In genomic region chr7:7919449-7919945, GRCh38 we compare ENCODE assay signal across 23 cellular contexts. TPM values are rescaled to one million over a fixed set of nuclear protein-coding genes. Genes with fewer than 3 reads are reported as not detected.
A peak's percentile ranks its signal among the peaks of the same experiment; 100 is the strongest.
DNase-seq lines count a peak whose midpoint lies in the region; ATAC-seq and TF ChIP-seq lines count a peak whose summit lies in the region.
"Had no signal": no experiment of that assay in that cellular context is flagged by ENCODE, and none has a peak within 500 bp of the region (broad histone marks: within the 10 kb centered on the region; RNA-seq: fewer than 3 reads in every experiment).

No MANE protein-coding gene starts in this region.

- peak overlapping the region; percentile 48 for H3K4me3 Mint-ChIP-seq in activated B cell treated with CpG ODN at 0.5 μM for 24 hours
- H3K4me3 Mint-ChIP-seq: activated CD8-positive, alpha-beta T cell treated with anti-CD3 and anti-CD28 coated beads, Interleukin-2, amount 10 ng/mL, durations not matched to agents 7 days and 5 days; activated T-cell treated with anti-CD3 and anti-CD28 coated beads, Interleukin-2, amount 50 U/mL, for 4 hours had no signal

- H3K9me3 ChIP-seq in transverse colon, result no peaks in the 10 kb centered on the region
- H3K9me3 ChIP-seq: BE2C, gastroesophageal sphincter, spleen, upper lobe of right lung had no signal

- TF ChIP-seq CTCF in activated B cell treated with CpG ODN at 0.5 μM for 24 hours (IDR thresholded peaks at IDR 0.05), result no peak
- no peak for TF ChIP-seq CTCF in transverse colon (IDR thresholded peaks at IDR 0.05)

- ATAC-seq in GM18870 (IDR thresholded peaks at IDR 0.05; ENCODE audit: unreplicated experiment) (peak; percentile 47), HG02852 (IDR thresholded peaks at IDR 0.05; ENCODE audit: unreplicated experiment) (peak; percentile 33), activated B cell treated with CpG ODN at 0.5 μM for 24 hours (ENCODE audit: low read depth) (no peak), HG03354 (IDR thresholded peaks at IDR 0.05; ENCODE audit: poor library complexity, severe bottlenecking, unreplicated experiment) (no peak), GM19351 (IDR thresholded peaks at IDR 0.05; ENCODE audit: unreplicated experiment) (no peak)
- ATAC-seq: activated CD8-positive, alpha-beta T cell treated with anti-CD3 and anti-CD28 coated beads, Interleukin-2, amount 10 ng/mL, durations not matched to agents 7 days and 5 days; activated T-cell treated with anti-CD3 and anti-CD28 coated beads, Interleukin-2, amount 50 U/mL, for 4 hours; gastroesophageal sphincter; HCT116 had no signal

- in situ Hi-C loops in transverse colon (cut with MboI; ENCODE audit: low pct_ligation_motif_present in 1 of 4, low pct_unique_long_range_greater_than_20kb in 1 of 4, low sequenced_read_pairs in 3 of 4), result no loop called here

- peaks cover 59% of the 10 kb centered on the region for H3K4me1 Mint-ChIP-seq in activated B cell treated with CpG ODN at 0.5 μM for 24 hours

- WGBS in transverse colon (ENCODE audit: low coverage in 1 of 2), 2 donors, result 53 to 60% methylated on average over 2 of the region's 2 CpGs

- H3K27ac ChIP-seq in transverse colon, result peak overlapping the region; percentile 49 to 65 (median 58)
- H3K27ac ChIP-seq: gastroesophageal sphincter, upper lobe of right lung had no signal

- POLR2A ChIA-PET in activated B cell treated with CpG ODN at 0.5 μM for 24 hours (lab: Charles Lee), result interaction anchor here (1.0 to 2.3 kb wide), 4 partner anchors 25 to 737 kb away, joined by 3 to 19 read pairs (median 8); partner anchors contain the start of genes C1GALT1 and GLCCI1

- no peak for DNase-seq in activated B cell treated with CpG ODN at 0.5 μM for 24 hours
- DNase-seq in transverse colon, result no peak
- no peak for DNase-seq in A172 (ENCODE audit: low spot score)
- DNase-seq: activated CD8-positive, alpha-beta T cell treated with anti-CD3 and anti-CD28 coated beads, Interleukin-2, amount 10 ng/mL, durations not matched to agents 7 days and 5 days; activated naive CD4-positive, alpha-beta T cell treated with anti-CD3 and anti-CD28 coated beads, Interleukin-2, amount 50 U/mL, for 16 hours; activated T-cell treated with anti-CD3 and anti-CD28 coated beads, Interleukin-2, amount 50 U/mL, for 4 hours; aorta; BE2C; effector CD4-positive, alpha-beta T cell; NCI-H1105 treated with DMSO at 0.1 percent for 48 hours; NCI-H2081 treated with DMSO at 0.1 percent for 48 hours; retina; RPMI8226; spleen; stimulated activated CD4-positive, alpha-beta T cell treated with anti-CD3 and anti-CD28 coated beads, Interleukin-4, amount 100 ng/mL, for 4 hours; T1000; upper lobe of right lung had no signal

- no peaks in the 10 kb centered on the region for H3K27me3 Mint-ChIP-seq in activated B cell treated with CpG ODN at 0.5 μM for 24 hours

- CTCF ChIA-PET in activated B cell treated with CpG ODN at 0.5 μM for 24 hours (lab: Charles Lee), result interaction anchor here (1.3 to 1.8 kb wide), 3 partner anchors 25 to 238 kb away, joined by 4 to 6 read pairs (median 5); no protein-coding TSS in a partner anchor

- no peak overlapping the region for H3K4me3 ChIP-seq in transverse colon
- H3K4me3 ChIP-seq: gastroesophageal sphincter, upper lobe of right lung had no signal

- H3K27ac Mint-ChIP-seq in activated B cell treated with CpG ODN at 0.5 μM for 24 hours, result peak overlapping the region; percentile 91
- H3K27ac Mint-ChIP-seq: activated CD8-positive, alpha-beta T cell treated with anti-CD3 and anti-CD28 coated beads, Interleukin-2, amount 10 ng/mL, durations not matched to agents 7 days and 5 days had no signal

- TF ChIP-seq EP300 in transverse colon (IDR thresholded peaks at IDR 0.05; ENCODE audit: low read depth), result no peak

- H3K9me3 Mint-ChIP-seq in activated B cell treated with CpG ODN at 0.5 μM for 24 hours, result no peaks in the 10 kb centered on the region
- H3K9me3 Mint-ChIP-seq: activated T-cell treated with anti-CD3 and anti-CD28 coated beads, Interleukin-2, amount 50 U/mL, for 4 hours had no signal

- no peaks in the 10 kb centered on the region for H3K36me3 Mint-ChIP-seq in activated B cell treated with CpG ODN at 0.5 μM for 24 hours (ENCODE audit: low read depth)

- no peaks in the 10 kb centered on the region for H3K27me3 ChIP-seq in transverse colon
- H3K27me3 ChIP-seq: BE2C, gastroesophageal sphincter, spleen, upper lobe of right lung had no signal

- intact Hi-C loops in activated B cell treated with CpG ODN at 0.5 μM for 24 hours (cut with micrococcal nuclease) (loop anchor here (2.0 kb wide), 1 partner anchor 213 kb away; no protein-coding TSS in a partner anchor), transverse colon (cut with DNase I; ENCODE audit: low total_unique reads) (no loop called here)

- peaks cover 6 to 35% (median 16%) of the 10 kb centered on the region in 4 donors for H3K4me1 ChIP-seq in transverse colon
- H3K4me1 ChIP-seq: BE2C, gastroesophageal sphincter, upper lobe of right lung had no signal

- H3K36me3 ChIP-seq in transverse colon, result no peaks in the 10 kb centered on the region
- H3K36me3 ChIP-seq: BE2C, gastroesophageal sphincter, spleen, upper lobe of right lung had no signal

- TF ChIP-seq POLR2A in transverse colon (IDR thresholded peaks at IDR 0.05), result no peak

RNA-seq across cellular contexts. Expression of gene GLCCI1, which starts 49.1 kb away (rescaled TPM):
- total RNA-seq in activated B cell treated with CpG ODN at 0.5 μM for 24 hours (32.4 and 37.4 TPM in 2 replicates), transverse colon (10 to 100 TPM in 2 of 4 donors, 1 to 10 TPM in 2; 1.9 to 15.7 (median 11.8) TPM)
- total RNA-seq in A172 (2014; rRNA removed; shearing (Covaris generic)), result 3.0 and 7.2 TPM in 2 replicates

Comparison
In these comparisons a context has a peak if more than half of its experiments do, and no peak if none do; other contexts are left out.
1. ATAC-seq: peak in GM18870 (single experiment) and HG02852 (single experiment); none in activated B cell treated with CpG ODN at 0.5 μM for 24 hours (single experiment), HG03354 (single experiment) and GM19351 (single experiment).